Comparison of ENCODE assay signal across 2 cellular contexts in genomic region chr15:55590788-55591187, GRCh38.
TF ChIP-seq lines count a peak whose summit lies in the region.

No MANE protein-coding gene starts in this region.

TF ChIP-seq in A549, 52 proteins besides CTCF, POLR2A, EP300 and RAD21:
- TF ChIP-seq HEYL (CRISPR knock-in tag; IDR thresholded peaks at IDR 0.05): no peak
- TF ChIP-seq MAFK (IDR thresholded peaks at IDR 0.05; ENCODE audit: partially characterized antibody): peak; percentile 85
- peak; percentile 76 for TF ChIP-seq NFE2L2 (conservative IDR thresholded peaks at IDR 0.05; ENCODE audit: low read length)

TF ChIP-seq in K562, 482 proteins besides CTCF, POLR2A, EP300 and RAD21:
- TF ChIP-seq BRD9 (IDR thresholded peaks at IDR 0.05; ENCODE audit: low read depth, partially characterized antibody) (no peak), SPI1 (IDR thresholded peaks at IDR 0.05; ENCODE audit: borderline replicate concordance, low read depth, low read length) (no peak), FOXK1 (CRISPR knock-in tag; IDR thresholded peaks at IDR 0.05; ENCODE audit: borderline replicate concordance) (no peak), BRD4 (IDR thresholded peaks at IDR 0.05) (no peak), GTF2B (IDR thresholded peaks at IDR 0.05; ENCODE audit: extremely low read depth, insufficient read length) (no peak), MAFF (IDR thresholded peaks at IDR 0.05; ENCODE audit: low read length) (0 out of 2 replicates have a peak, but pooled peaks have one; percentile 6), NR1H2 (CRISPR knock-in tag; IDR thresholded peaks at IDR 0.05) (no peak), RBM15 (IDR thresholded peaks at IDR 0.05; ENCODE audit: insufficient read depth, low read length) (no peak), E2F8 (IDR thresholded peaks at IDR 0.05; ENCODE audit: low read depth, partially characterized antibody) (no peak), MAFG (tag; conservative IDR thresholded peaks at IDR 0.05) (0 out of 2 replicates have a peak, but pooled peaks have one; percentile 37), RFX1 (IDR thresholded peaks at IDR 0.05) (no peak), CXXC5 (CRISPR knock-in tag; IDR thresholded peaks at IDR 0.05) (no peak), KAT7 (CRISPR knock-in tag; IDR thresholded peaks at IDR 0.05; ENCODE audit: borderline replicate concordance) (no peak), LEF1 (IDR thresholded peaks at IDR 0.05) (no peak), CREB3L1 (IDR thresholded peaks at IDR 0.05; ENCODE audit: borderline replicate concordance, low read depth) (no peak), ZNF316 (IDR thresholded peaks at IDR 0.05) (peak; percentile 58), PKNOX1 (IDR thresholded peaks at IDR 0.05) (no peak), HNRNPUL1 (IDR thresholded peaks at IDR 0.05; ENCODE audit: low read length) (no peak), FOSL1 (tag; conservative IDR thresholded peaks at IDR 0.05) (no peak), ZNF583 (CRISPR knock-in tag; IDR thresholded peaks at IDR 0.05) (no peak), ETV5 (CRISPR knock-in tag; IDR thresholded peaks at IDR 0.05; ENCODE audit: low read depth) (no peak), SIX5 (IDR thresholded peaks at IDR 0.05; ENCODE audit: borderline replicate concordance in 1 of 2, insufficient read depth in 1 of 2, low read depth in 1 of 2, low read length in 2 of 2) (no peak), NR2C2 (CRISPR knock-in tag; IDR thresholded peaks at IDR 0.05) (no peak), NR2C2 (tag; IDR thresholded peaks at IDR 0.05) (no peak), PRPF4 (IDR thresholded peaks at IDR 0.05; ENCODE audit: insufficient read depth, low read depth, low read length, poor library complexity, severe bottlenecking) (no peak), KDM5B (IDR thresholded peaks at IDR 0.05; ENCODE audit: insufficient replicate concordance, low read depth, low read length) (no peak)
